In the genomic region with DNA sequence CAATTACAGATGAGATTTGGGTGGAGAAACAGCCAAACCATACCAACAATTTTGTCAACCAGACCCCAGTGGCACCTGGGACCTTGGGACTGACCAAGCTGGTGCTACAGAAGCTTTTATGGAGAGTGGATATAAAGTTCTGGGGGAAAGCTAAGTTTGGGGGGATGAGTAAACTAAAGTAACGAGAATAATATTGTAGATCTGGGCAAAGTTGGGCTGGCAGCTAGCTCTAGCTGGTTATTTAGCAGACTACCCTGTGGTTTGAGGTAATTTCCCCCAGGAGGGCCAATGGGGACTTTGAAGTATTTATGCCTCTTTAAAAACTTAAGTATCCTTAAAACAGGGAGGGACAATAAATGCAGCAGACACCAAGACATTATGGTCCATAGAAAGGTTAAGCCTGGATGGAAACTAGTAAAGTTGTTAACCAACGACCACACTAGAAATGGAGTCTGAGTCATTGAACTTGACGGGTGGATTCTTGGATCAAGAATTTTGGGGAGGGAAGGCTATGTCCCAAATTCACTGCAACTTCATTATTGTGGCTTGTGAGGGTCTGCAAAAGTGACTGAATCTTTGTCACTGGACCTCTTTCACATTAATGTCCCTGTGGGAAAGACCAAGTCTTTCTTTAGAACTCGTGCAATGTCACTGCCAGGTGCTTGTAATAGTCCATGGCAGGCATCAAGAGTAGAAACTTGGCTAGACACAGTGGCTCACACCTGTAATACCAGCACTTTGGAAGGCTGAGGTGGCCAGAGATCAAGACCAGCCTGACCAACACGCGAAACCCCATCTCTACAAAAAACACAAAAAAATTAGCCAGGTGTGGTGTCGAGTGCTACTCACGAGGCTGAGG, we compare ENCODE assay signal across 20 cellular contexts. TPM values are rescaled to one million over a fixed set of nuclear protein-coding genes. Genes with fewer than 3 reads are reported as not detected.
DNase-seq lines count a peak whose midpoint lies in the region; ATAC-seq and TF ChIP-seq lines count a peak whose summit lies in the region.
"Had no signal": no experiment of that assay in that cellular context is flagged by ENCODE, and none has a peak within 500 bp of the region (broad histone marks: within the 10 kb centered on the region; RNA-seq: fewer than 3 reads in every experiment).

No MANE protein-coding gene starts in this region.

- no peaks in the 10 kb centered on the region for H3K9me3 Mint-ChIP-seq in CD8-positive, alpha-beta T cell
- H3K9me3 Mint-ChIP-seq in activated naive CD8-positive, alpha-beta T cell (ENCODE audit: low read depth) = no peaks in the 10 kb centered on the region
- H3K9me3 Mint-ChIP-seq in naive thymus-derived CD4-positive, alpha-beta T cell = no peaks in the 10 kb centered on the region
- H3K9me3 Mint-ChIP-seq: activated B cell treated with CpG ODN at 0.5 μM for 24 hours had no signal

- CTCF ChIA-PET in CD8-positive, alpha-beta T cell (lab: Charles Lee) = no interaction called here
- CTCF ChIA-PET in naive thymus-derived CD4-positive, alpha-beta T cell (lab: Charles Lee) = no interaction called here

- peaks cover 19% of the 10 kb centered on the region; the same call in 1 of the 2 replicates for H4K20me1 ChIP-seq in DND-41 (ENCODE audit: insufficient read depth, low read length)

- H3K27me3 Mint-ChIP-seq in CD8-positive, alpha-beta T cell (ENCODE audit: low read depth) = no peaks in the 10 kb centered on the region
- no peaks in the 10 kb centered on the region for H3K27me3 Mint-ChIP-seq in activated naive CD8-positive, alpha-beta T cell
- no peaks in the 10 kb centered on the region for H3K27me3 Mint-ChIP-seq in naive thymus-derived CD4-positive, alpha-beta T cell
- H3K27me3 Mint-ChIP-seq: activated B cell treated with CpG ODN at 0.5 μM for 24 hours had no signal

- no peaks in the 10 kb centered on the region for H3K4me1 ChIP-seq in CD8-positive, alpha-beta T cell (ENCODE audit: insufficient read depth, low read length)
- no peaks in the 10 kb centered on the region for H3K4me1 ChIP-seq in DND-41 (ENCODE audit: insufficient read depth, low read length)
- no peaks in the 10 kb centered on the region for H3K4me1 ChIP-seq in naive thymus-derived CD4-positive, alpha-beta T cell (ENCODE audit: control insufficient read depth in 2 of 2, insufficient read depth in 2 of 2, low read length in 2 of 2)
- H3K4me1 ChIP-seq: esophagus squamous epithelium had no signal

- ATAC-seq in CD8-positive, alpha-beta T cell = no peak
- peak; percentile 4; the same call in 1 of the 3 replicates for ATAC-seq in DND-41 (ENCODE audit: insufficient read depth, low read depth)
- ATAC-seq in naive thymus-derived CD4-positive, alpha-beta T cell = no peak

- H3K27me3 ChIP-seq in CD8-positive, alpha-beta T cell (ENCODE audit: insufficient read depth, low read length) = no peaks in the 10 kb centered on the region
- H3K27me3 ChIP-seq in DND-41 (ENCODE audit: insufficient read depth, low read length, poor library complexity) = no peaks in the 10 kb centered on the region
- no peaks in the 10 kb centered on the region for H3K27me3 ChIP-seq in naive thymus-derived CD4-positive, alpha-beta T cell (ENCODE audit: control insufficient read depth in 2 of 2, insufficient read depth in 2 of 2, low read length in 2 of 2)
- H3K27me3 ChIP-seq: esophagus squamous epithelium, heart right ventricle had no signal

- H3K4me1 Mint-ChIP-seq in CD8-positive, alpha-beta T cell (ENCODE audit: low read depth) = peaks cover 14% of the 10 kb centered on the region
- H3K4me1 Mint-ChIP-seq in activated naive CD8-positive, alpha-beta T cell (ENCODE audit: low read depth) = peaks cover 20% of the 10 kb centered on the region
- peaks cover 7 to 50% (median 23%) of the 10 kb centered on the region in 7 donors for H3K4me1 Mint-ChIP-seq in naive thymus-derived CD4-positive, alpha-beta T cell

- no peak overlapping the region for H3K4me3 Mint-ChIP-seq in CD8-positive, alpha-beta T cell
- H3K4me3 Mint-ChIP-seq in activated naive CD8-positive, alpha-beta T cell = no peak overlapping the region
- no peak overlapping the region for H3K4me3 Mint-ChIP-seq in naive thymus-derived CD4-positive, alpha-beta T cell
- H3K4me3 Mint-ChIP-seq: activated B cell treated with CpG ODN at 0.5 μM for 24 hours had no signal

- H3K9ac ChIP-seq in DND-41 (ENCODE audit: low read depth, low read length) = no peak overlapping the region
- H3K9ac ChIP-seq: GM23248 had no signal

- no peak overlapping the region for H3K27ac ChIP-seq in CD8-positive, alpha-beta T cell (ENCODE audit: low read depth, low read length)
- H3K27ac ChIP-seq in DND-41 (ENCODE audit: low read length) = no peak overlapping the region
- H3K27ac ChIP-seq in naive thymus-derived CD4-positive, alpha-beta T cell (ENCODE audit: low read depth, low read length) = no peak overlapping the region
- H3K27ac ChIP-seq: C4-2B, esophagus squamous epithelium, GM23248, heart right ventricle had no signal

- H3K9me3 ChIP-seq in CD8-positive, alpha-beta T cell (ENCODE audit: low read length) = no peaks in the 10 kb centered on the region
- no peaks in the 10 kb centered on the region for H3K9me3 ChIP-seq in DND-41 (ENCODE audit: insufficient read depth, low read length, severe bottlenecking)
- H3K9me3 ChIP-seq in naive thymus-derived CD4-positive, alpha-beta T cell (ENCODE audit: control insufficient read depth in 2 of 3, low read length in 3 of 3) = no peaks in the 10 kb centered on the region
- H3K9me3 ChIP-seq: esophagus squamous epithelium, heart right ventricle had no signal

- peak overlapping the region; percentile 43 for H3K27ac Mint-ChIP-seq in CD8-positive, alpha-beta T cell
- peak overlapping the region; percentile 71 for H3K27ac Mint-ChIP-seq in activated naive CD8-positive, alpha-beta T cell
- peak overlapping the region in 5 of 9 donors; percentile 18 to 76 (median 33) for H3K27ac Mint-ChIP-seq in naive thymus-derived CD4-positive, alpha-beta T cell
- H3K27ac Mint-ChIP-seq: activated B cell treated with CpG ODN at 0.5 μM for 24 hours had no signal

- POLR2A ChIA-PET in CD8-positive, alpha-beta T cell (lab: Charles Lee) = interaction anchor here (0.6 to 1.0 kb wide), 2 partner anchors 53 to 64 kb away, joined by 3 to 4 read pairs; no protein-coding TSS in a partner anchor
- POLR2A ChIA-PET in naive thymus-derived CD4-positive, alpha-beta T cell (lab: Charles Lee) = interaction anchor here (1.0 to 3.4 kb wide), 2 partner anchors 8 to 12 kb away, joined by 3 to 11 read pairs; no protein-coding TSS in a partner anchor

- H3K36me3 ChIP-seq in CD8-positive, alpha-beta T cell (ENCODE audit: insufficient read depth, low read length) = peaks cover 10% of the 10 kb centered on the region
- H3K36me3 ChIP-seq in DND-41 (ENCODE audit: insufficient read depth, low read length) = peaks cover 28% of the 10 kb centered on the region
- peaks cover 5 to 22% (median 8%) of the 10 kb centered on the region in 3 experiments for H3K36me3 ChIP-seq in naive thymus-derived CD4-positive, alpha-beta T cell (ENCODE audit: control insufficient read depth in 2 of 3, insufficient read depth in 3 of 3, low read length in 3 of 3)

- no peak overlapping the region for H2AFZ ChIP-seq in DND-41 (ENCODE audit: low read depth, low read length)
- H2AFZ ChIP-seq: GM23248 had no signal

- intact Hi-C loops in CD8-positive, alpha-beta T cell (cut with DNase I, micrococcal nuclease) = no loop called here
- intact Hi-C loops in naive thymus-derived CD4-positive, alpha-beta T cell (cut with micrococcal nuclease) = no loop called here

- H3K79me2 ChIP-seq in DND-41 (ENCODE audit: insufficient read depth, low read length) = no peaks in the 10 kb centered on the region

- DNase-seq in CD8-positive, alpha-beta T cell = no peak
- DNase-seq in DND-41 (no peak), NCI-H1436 treated with DMSO at 0.1 percent for 48 hours (lab: John Stamatoyannopoulos, UW) (no peak), amniotic stem cell (lab: John Stamatoyannopoulos, UW) (no peak)
- no peak for DNase-seq in naive thymus-derived CD4-positive, alpha-beta T cell
- DNase-seq in effector CD8-positive, alpha-beta T cell (lab: John Stamatoyannopoulos, UW) = no peak
- DNase-seq: activated B cell treated with CpG ODN at 0.5 μM for 24 hours; activated CD8-positive, alpha-beta memory T cell treated with anti-CD3 and anti-CD28 coated beads, Interleukin-2, amount 50 U/mL, for 48 hours; aorta; cortex of kidney; esophagus squamous epithelium; GM23248; heart right ventricle; IMR-90; NCI-H1105; NCI-H2227 treated with DMSO at 0.1 percent for 48 hours; retina had no signal

- peaks cover 47% of the 10 kb centered on the region for H3K36me3 Mint-ChIP-seq in CD8-positive, alpha-beta T cell
- peaks cover 22% of the 10 kb centered on the region for H3K36me3 Mint-ChIP-seq in activated naive CD8-positive, alpha-beta T cell
- peaks cover 3 to 43% (median 20%) of the 10 kb centered on the region in 5 donors for H3K36me3 Mint-ChIP-seq in naive thymus-derived CD4-positive, alpha-beta T cell

- no peak overlapping the region for H3K4me2 ChIP-seq in DND-41 (ENCODE audit: insufficient read depth, low read length)

- TF ChIP-seq CTCF in CD8-positive, alpha-beta T cell (IDR thresholded peaks at IDR 0.05) = no peak
- TF ChIP-seq CTCF in DND-41 (IDR thresholded peaks at IDR 0.05; ENCODE audit: borderline replicate concordance, extremely low read depth, low read length, poor library complexity, severe bottlenecking) = no peak

- no peak overlapping the region for H3K4me3 ChIP-seq in CD8-positive, alpha-beta T cell (ENCODE audit: low read depth, low read length)
- H3K4me3 ChIP-seq in DND-41 (ENCODE audit: low read depth in 1 of 2, low read length in 2 of 2) = no peak overlapping the region
- no peak overlapping the region for H3K4me3 ChIP-seq in naive thymus-derived CD4-positive, alpha-beta T cell (ENCODE audit: low read length)
- H3K4me3 ChIP-seq: esophagus squamous epithelium, GM23248, heart right ventricle had no signal

RNA-seq across cellular contexts. Expression of gene OR5AU1, which starts 48.5 kb away (rescaled TPM):
- total RNA-seq in CD8-positive, alpha-beta T cell = not detected
- not detected for total RNA-seq in naive thymus-derived CD4-positive, alpha-beta T cell
- not detected for polyA plus RNA-seq in naive thymus-derived CD4-positive, alpha-beta T cell
- total RNA-seq: activated B cell treated with CpG ODN at 0.5 μM for 24 hours, aorta, esophagus squamous epithelium, GM23248, heart right ventricle, IMR-90, myocyte had no signal
- polyA plus RNA-seq: aorta, GM23248, heart right ventricle, IMR-90 had no signal
